ENCODE assay signal across 1 cellular context in genomic region chr5:145697251-145698016, GRCh38.
TF ChIP-seq lines count a peak whose summit lies in the region.

No MANE protein-coding gene starts in this region.

TF ChIP-seq in K562, 482 proteins besides CTCF, POLR2A, EP300 and RAD21 (continued from another document):
- TF ChIP-seq PBX2 (CRISPR knock-in tag; IDR thresholded peaks at IDR 0.05; ENCODE audit: low read depth) (no peak), PBX2 (tag; conservative IDR thresholded peaks at IDR 0.05; ENCODE audit: low read depth) (0 out of 2 replicates have a peak, but pooled peaks have one; percentile 13), ZEB2 (IDR thresholded peaks at IDR 0.05) (no peak)
TF ChIP-seq in K562: peak in this region for 23.
